ENCODE assay signal across 23 cellular contexts in the genomic region with DNA sequence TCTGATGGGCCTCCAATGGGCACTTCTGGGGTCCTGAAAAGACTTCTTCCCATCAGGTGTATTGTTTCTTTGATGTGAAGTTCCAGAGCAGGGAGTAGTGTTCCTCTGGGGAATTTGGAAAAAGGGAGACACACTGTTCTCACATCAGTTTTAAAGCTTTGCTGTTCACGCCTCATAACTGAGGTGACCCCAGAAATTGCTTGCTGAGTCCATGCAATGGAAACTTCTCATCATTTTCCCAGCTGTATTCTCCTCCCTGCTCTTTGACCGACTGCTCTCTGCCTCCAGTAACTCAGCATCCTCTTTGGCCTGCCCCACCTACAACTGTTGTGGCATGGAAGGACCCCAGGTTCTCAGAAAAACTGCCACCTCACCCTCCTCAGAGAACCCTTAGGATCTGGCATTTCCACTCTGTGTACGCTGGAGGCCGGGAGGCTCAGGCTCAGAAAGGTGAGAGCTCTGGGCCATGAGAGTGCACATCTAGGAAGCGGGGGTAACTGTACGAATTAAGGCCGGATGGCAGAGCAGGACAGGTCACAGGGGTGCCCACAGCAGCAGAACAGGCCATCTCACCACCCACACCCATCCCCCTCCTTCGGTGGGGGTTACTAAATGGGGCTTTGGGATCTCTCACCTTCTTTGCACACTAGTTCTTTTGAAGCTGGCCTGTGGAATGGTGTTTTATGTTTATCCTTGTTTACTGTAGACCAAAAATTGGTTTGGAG. TPM values are rescaled to one million over a fixed set of nuclear protein-coding genes. Genes with fewer than 3 reads are reported as not detected.
"Had no signal": no experiment of that assay in that cellular context is flagged by ENCODE, and none has a peak within 500 bp of the region (broad histone marks: within the 10 kb centered on the region; RNA-seq: fewer than 3 reads in every experiment).

No MANE protein-coding gene starts in this region.

- ATAC-seq: gastrocnemius medialis; heart left ventricle; left ventricle myocardium superior; SK-N-SH treated with all-trans-retinoic acid at 6 μM for 48 hours; stimulated activated memory B cell treated with anti-CD40 and anti-IgM and Interleukin-4, amounts not matched to agents 10 μg/mL and 1 μg/mL and 100 μg/mL, for 72 hours had no signal

- DNase-seq: activated B cell treated with CpG ODN at 0.5 μM for 24 hours; activated CD4-positive, alpha-beta memory T cell treated with anti-CD3 and anti-CD28 coated beads for 36 hours; activated CD4-positive, alpha-beta T cell treated with anti-CD3 and anti-CD28 coated beads for 48 hours; activated naive CD4-positive, alpha-beta T cell treated with Interleukin-2 at 50 U/mL for 16 hours; activated naive CD8-positive, alpha-beta T cell treated with anti-CD3 and anti-CD28 coated beads, Interleukin-2, amount 10 ng/mL, durations not matched to agents 7 days and 5 days; caudate nucleus; effector memory CD4-positive, alpha-beta T cell; gastrocnemius medialis; heart left ventricle; left ventricle myocardium superior; mammary epithelial cell; midbrain; natural killer cell; right lobe of liver; SIG-M5; stimulated activated CD4-positive, alpha-beta T cell treated with anti-CD3 and anti-CD28 coated beads, Interleukin-2, amount 100 ng/mL, for 24 hours; T-helper 9 cell; testis; upper lobe of left lung had no signal

- H3K9me3 Mint-ChIP-seq: activated B cell treated with CpG ODN at 0.5 μM for 24 hours; activated CD4-positive, alpha-beta memory T cell treated with anti-CD3 and anti-CD28 coated beads for 36 hours; activated naive CD8-positive, alpha-beta T cell treated with anti-CD3 and anti-CD28 coated beads, Interleukin-2, amount 10 ng/mL, durations not matched to agents 7 days and 5 days; natural killer cell; stimulated activated memory B cell treated with anti-CD40 and anti-IgM and Interleukin-4, amounts not matched to agents 10 μg/mL and 1 μg/mL and 100 μg/mL, for 72 hours had no signal

- H3K36me3 ChIP-seq: gastrocnemius medialis had no signal

- H3K9me3 ChIP-seq: esophagus muscularis mucosa, gastrocnemius medialis, heart left ventricle, neutrophil, right lobe of liver, testis, upper lobe of left lung had no signal

- H3K27me3 Mint-ChIP-seq: activated B cell treated with CpG ODN at 0.5 μM for 24 hours; activated CD4-positive, alpha-beta memory T cell treated with anti-CD3 and anti-CD28 coated beads for 36 hours; activated naive CD8-positive, alpha-beta T cell treated with anti-CD3 and anti-CD28 coated beads, Interleukin-2, amount 10 ng/mL, durations not matched to agents 7 days and 5 days; stimulated activated memory B cell treated with anti-CD40 and anti-IgM and Interleukin-4, amounts not matched to agents 10 μg/mL and 1 μg/mL and 100 μg/mL, for 72 hours had no signal

- H3K27ac Mint-ChIP-seq: activated B cell treated with CpG ODN at 0.5 μM for 24 hours; activated CD4-positive, alpha-beta memory T cell treated with anti-CD3 and anti-CD28 coated beads for 36 hours; activated naive CD8-positive, alpha-beta T cell treated with anti-CD3 and anti-CD28 coated beads, Interleukin-2, amount 10 ng/mL, durations not matched to agents 7 days and 5 days; stimulated activated memory B cell treated with anti-CD40 and anti-IgM and Interleukin-4, amounts not matched to agents 10 μg/mL and 1 μg/mL and 100 μg/mL, for 72 hours had no signal

- H3K4me3 Mint-ChIP-seq: activated B cell treated with CpG ODN at 0.5 μM for 24 hours; activated CD4-positive, alpha-beta memory T cell treated with anti-CD3 and anti-CD28 coated beads for 36 hours; activated naive CD8-positive, alpha-beta T cell treated with anti-CD3 and anti-CD28 coated beads, Interleukin-2, amount 10 ng/mL, durations not matched to agents 7 days and 5 days; natural killer cell; stimulated activated memory B cell treated with anti-CD40 and anti-IgM and Interleukin-4, amounts not matched to agents 10 μg/mL and 1 μg/mL and 100 μg/mL, for 72 hours had no signal

- H3K27me3 ChIP-seq: esophagus muscularis mucosa, gastrocnemius medialis, heart left ventricle, neutrophil, right lobe of liver, testis, upper lobe of left lung had no signal

- H3K27ac ChIP-seq: esophagus muscularis mucosa, heart left ventricle, neutrophil, right lobe of liver, testis, upper lobe of left lung had no signal

- H3K4me3 ChIP-seq: esophagus muscularis mucosa, gastrocnemius medialis, heart left ventricle, right lobe of liver, testis, upper lobe of left lung had no signal

- H3K4me1 ChIP-seq: testis had no signal

RNA-seq across cellular contexts. Expression of a gene that starts 58.7 kb away (rescaled TPM):
- total RNA-seq: activated CD4-positive, alpha-beta memory T cell treated with anti-CD3 and anti-CD28 coated beads for 36 hours had no signal
